Comparison of ENCODE assay signal across 15 cellular contexts in the genomic region with DNA sequence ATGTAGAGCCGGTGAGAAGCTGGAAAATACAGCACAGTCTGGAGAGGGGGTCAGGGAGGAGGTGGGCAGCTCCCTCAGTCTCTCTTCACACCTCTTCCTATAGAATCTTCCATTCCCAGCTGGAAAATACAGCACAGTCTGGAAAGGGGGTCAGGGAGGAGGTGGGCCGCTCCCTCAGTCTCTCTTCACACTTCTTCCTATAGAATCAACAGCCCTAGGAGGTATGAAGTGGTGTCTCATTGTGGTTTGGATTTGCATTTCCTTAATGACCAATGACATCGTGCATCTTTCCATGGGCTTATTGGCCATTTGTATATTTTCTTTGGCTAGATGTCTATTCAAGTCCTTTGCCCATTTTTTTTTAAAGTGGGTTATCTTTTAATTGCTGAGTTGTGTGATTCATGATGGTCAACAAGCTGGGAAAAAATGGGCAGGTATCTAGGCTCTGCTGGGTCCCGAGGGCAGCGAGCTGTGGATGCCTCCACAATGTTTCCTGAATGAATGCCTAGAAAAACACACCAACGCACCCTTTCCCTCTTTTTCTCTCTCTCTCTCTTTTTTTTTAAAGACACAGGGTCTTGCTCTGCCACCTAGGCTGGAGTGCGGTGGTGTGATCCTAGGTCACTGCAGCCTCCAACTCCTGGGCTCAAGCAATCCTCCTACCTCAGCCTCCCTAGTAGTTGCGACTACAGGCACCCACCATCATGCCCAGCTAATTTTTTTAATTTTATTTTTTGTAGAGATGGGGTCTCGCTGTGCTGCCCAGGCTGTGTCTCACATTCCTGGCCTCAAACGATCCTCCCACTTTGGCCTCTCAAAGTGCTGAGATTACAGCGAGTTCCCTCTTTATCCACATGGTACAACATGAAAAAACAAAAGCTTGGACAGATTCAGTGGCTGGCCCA. TPM values are rescaled to one million over a fixed set of nuclear protein-coding genes. Genes with fewer than 3 reads are reported as not detected.
DNase-seq lines count a peak whose midpoint lies in the region; FAIRE-seq and TF ChIP-seq lines count a peak whose summit lies in the region.
"Had no signal": no experiment of that assay in that cellular context is flagged by ENCODE, and none has a peak within 500 bp of the region (broad histone marks: within the 10 kb centered on the region; RNA-seq: fewer than 3 reads in every experiment).

No MANE protein-coding gene starts in this region.

- no peaks in the 10 kb centered on the region for H3K9me3 Mint-ChIP-seq in activated T-helper 2 cell treated with anti-CD3 and anti-CD28 coated beads, Interferon-gamma antibody, Interleukin-2, Interleukin-4, amounts not matched to agents 10 μg/mL and 5 μg/mL and 100 μg/mL, durations not matched to agents 14 hours and 24 hours and 36 hours
- H3K9me3 Mint-ChIP-seq: nephron had no signal

- TF ChIP-seq CTCF in HEK293 (tag by site-specific recombination; IDR thresholded peaks at IDR 0.05) (no peak), ascending aorta (IDR thresholded peaks at IDR 0.05) (no peak), hepatocyte (IDR thresholded peaks at IDR 0.05; ENCODE audit: poor library complexity) (no peak)

- no peaks in the 10 kb centered on the region for H3K4me1 Mint-ChIP-seq in activated T-helper 2 cell treated with anti-CD3 and anti-CD28 coated beads, Interferon-gamma antibody, Interleukin-2, Interleukin-4, amounts not matched to agents 10 μg/mL and 5 μg/mL and 100 μg/mL, durations not matched to agents 14 hours and 24 hours and 36 hours (ENCODE audit: low read depth)

- H3K36me3 Mint-ChIP-seq in activated T-helper 2 cell treated with anti-CD3 and anti-CD28 coated beads, Interferon-gamma antibody, Interleukin-2, Interleukin-4, amounts not matched to agents 10 μg/mL and 5 μg/mL and 100 μg/mL, durations not matched to agents 14 hours and 24 hours and 36 hours (ENCODE audit: low read depth): no peaks in the 10 kb centered on the region
- H3K36me3 Mint-ChIP-seq: activated naive CD8-positive, alpha-beta T cell had no signal

- no peaks in the 10 kb centered on the region for H4K20me1 ChIP-seq in hepatocyte (ENCODE audit: insufficient read depth, poor library complexity, severe bottlenecking)

- H3K4me2 ChIP-seq in hepatocyte: no peak overlapping the region

- CTCF ChIA-PET in HEK293 (lab: Yijun Ruan, JAX): interaction anchor here (0.5 to 4.6 kb wide), 33 partner anchors 8 to 819 kb away, joined by 3 to 65 read pairs (median 5); a partner anchor contains a TSS

- H3K9me2 ChIP-seq in hepatocyte (replicated peaks; ENCODE audit: insufficient read depth): no peaks in the 10 kb centered on the region

- H3K27ac Mint-ChIP-seq in activated T-helper 2 cell treated with anti-CD3 and anti-CD28 coated beads, Interferon-gamma antibody, Interleukin-2, Interleukin-4, amounts not matched to agents 10 μg/mL and 5 μg/mL and 100 μg/mL, durations not matched to agents 14 hours and 24 hours and 36 hours: no peak overlapping the region
- H3K27ac Mint-ChIP-seq: activated naive CD8-positive, alpha-beta T cell; nephron had no signal

- H3K27me3 ChIP-seq in ascending aorta: no peaks in the 10 kb centered on the region
- H3K27me3 ChIP-seq in hepatocyte: no peaks in the 10 kb centered on the region

- H3K4me3 ChIP-seq in HEK293 (ENCODE audit: low read depth, low read length): no peak overlapping the region
- no peak overlapping the region for H3K4me3 ChIP-seq in ascending aorta
- no peak overlapping the region for H3K4me3 ChIP-seq in hepatocyte
- H3K4me3 ChIP-seq: gastroesophageal sphincter, prostate gland had no signal

- FAIRE-seq in GM12891 (lab: Jason Lieb, UNC): no peak
- FAIRE-seq: H54 had no signal

- no peaks in the 10 kb centered on the region for H3K27me3 Mint-ChIP-seq in activated T-helper 2 cell treated with anti-CD3 and anti-CD28 coated beads, Interferon-gamma antibody, Interleukin-2, Interleukin-4, amounts not matched to agents 10 μg/mL and 5 μg/mL and 100 μg/mL, durations not matched to agents 14 hours and 24 hours and 36 hours (ENCODE audit: low read depth)

- no peak overlapping the region for H3K27ac ChIP-seq in HEK293 (ENCODE audit: extremely low read depth, low read depth, low read length)
- peak overlapping the region; percentile 55 to 61 for H3K27ac ChIP-seq in ascending aorta
- H3K27ac ChIP-seq in hepatocyte: peak overlapping the region; percentile 40
- H3K27ac ChIP-seq: epithelial cell of prostate, gastroesophageal sphincter, prostate gland had no signal

- 66% methylated on average over 11 of the region's 11 CpGs for WGBS in hepatocyte (ENCODE audit: low lambda C conversion rate, missing lambda C conversion rate)

- no peak for DNase-seq in ascending aorta (ENCODE audit: low spot score in 2 of 2)
- no peak for DNase-seq in hepatocyte (ENCODE audit: low spot score)
- DNase-seq in stromal cell of bone marrow (ENCODE audit: low read depth): peak; percentile 42
- DNase-seq in activated T-helper 2 cell treated with anti-CD3 and anti-CD28 coated beads, Interferon-gamma antibody, Interleukin-2, Interleukin-4, amounts not matched to agents 10 μg/mL and 5 μg/mL and 100 μg/mL, durations not matched to agents 14 hours and 24 hours and 36 hours (ENCODE audit: low spot score): no peak
- no peak for DNase-seq in stimulated activated CD4-positive, alpha-beta T cell treated with anti-CD3 and anti-CD28 coated beads, Interleukin-4, amount 100 ng/mL, for 1 hour
- no peak for DNase-seq in GM12891 (ENCODE audit: insufficient read length, low spot score)

- POLR2A ChIA-PET in HEK293 (lab: Yijun Ruan, JAX): no interaction called here

- TF ChIP-seq POLR2A in GM12891 (IDR thresholded peaks at IDR 0.05; ENCODE audit: low read depth, low read length): no peak

- intact Hi-C loops in ascending aorta (cut with DNase I): loop anchor here (1.0 to 5.0 kb wide), 8 partner anchors 14 to 734 kb away; a partner anchor contains a TSS
- intact Hi-C loops in activated T-helper 2 cell treated with anti-CD3 and anti-CD28 coated beads, Interferon-gamma antibody, Interleukin-2, Interleukin-4, amounts not matched to agents 10 μg/mL and 5 μg/mL and 100 μg/mL, durations not matched to agents 14 hours and 24 hours and 36 hours (cut with micrococcal nuclease): loop anchor here (2.0 kb wide), 1 partner anchor 408 kb away; no protein-coding TSS in a partner anchor

- no peaks in the 10 kb centered on the region for H3K9me3 ChIP-seq in HEK293 (ENCODE audit: control insufficient read depth, insufficient read depth, low read depth, low read length)
- H3K9me3 ChIP-seq in ascending aorta: no peaks in the 10 kb centered on the region
- no peaks in the 10 kb centered on the region for H3K9me3 ChIP-seq in hepatocyte (ENCODE audit: low read depth)
- H3K9me3 ChIP-seq: gastroesophageal sphincter, prostate gland had no signal

- H3K79me2 ChIP-seq in hepatocyte: no peaks in the 10 kb centered on the region

- H3K36me3 ChIP-seq in HEK293 (ENCODE audit: control insufficient read depth in 2 of 2, insufficient read depth in 1 of 2, low read length in 2 of 2) (no peaks in the 10 kb centered on the region), ascending aorta (no peaks in the 10 kb centered on the region), hepatocyte (replicated peaks; ENCODE audit: insufficient read depth, low read depth) (no peaks in the 10 kb centered on the region)
- H3K36me3 ChIP-seq: gastroesophageal sphincter, prostate gland had no signal

- H3K4me1 ChIP-seq in HEK293 (ENCODE audit: control insufficient read depth, insufficient read depth, low read length): peaks cover 13% of the 10 kb centered on the region; the same call in 1 of the 2 replicates
- H3K4me1 ChIP-seq in ascending aorta: peaks cover 0 to 11% of the 10 kb centered on the region in 2 donors
- no peaks in the 10 kb centered on the region for H3K4me1 ChIP-seq in hepatocyte (ENCODE audit: insufficient read depth)
- H3K4me1 ChIP-seq: prostate gland had no signal

- H2AFZ ChIP-seq in hepatocyte: no peak overlapping the region

- H3K4me3 Mint-ChIP-seq in activated T-helper 2 cell treated with anti-CD3 and anti-CD28 coated beads, Interferon-gamma antibody, Interleukin-2, Interleukin-4, amounts not matched to agents 10 μg/mL and 5 μg/mL and 100 μg/mL, durations not matched to agents 14 hours and 24 hours and 36 hours (ENCODE audit: low read depth): no peak overlapping the region
- H3K4me3 Mint-ChIP-seq: activated naive CD8-positive, alpha-beta T cell; nephron had no signal

TF ChIP-seq in HEK293, 187 proteins besides CTCF, POLR2A, EP300 and RAD21 (continues in another document):
- TF ChIP-seq SCRT2 (tag by site-specific recombination; IDR thresholded peaks at IDR 0.05) (no peak), ZNF366 (tag by site-specific recombination; conservative IDR thresholded peaks at IDR 0.05) (no peak), ZNF843 (tag by site-specific recombination; IDR thresholded peaks at IDR 0.05) (no peak), ZXDB (tag by site-specific recombination; IDR thresholded peaks at IDR 0.05) (0 out of 2 replicates have a peak, but pooled peaks have one; percentile 33), ZFP3 (tag by site-specific recombination; IDR thresholded peaks at IDR 0.05; ENCODE audit: low read depth) (no peak), ZNF133 (tag by site-specific recombination; IDR thresholded peaks at IDR 0.05) (no peak), ZNF600 (tag by site-specific recombination; IDR thresholded peaks at IDR 0.05) (no peak)

TF ChIP-seq in GM12891, 5 proteins besides CTCF, POLR2A, EP300 and RAD21:
- no peak for TF ChIP-seq POU2F2 (IDR thresholded peaks at IDR 0.05; ENCODE audit: low read depth, low read length)
- TF ChIP-seq POLR2AphosphoS5 (IDR thresholded peaks at IDR 0.05; ENCODE audit: low read depth, low read length): no peak
- TF ChIP-seq PAX5 (IDR thresholded peaks at IDR 0.05; ENCODE audit: insufficient read depth, low read length, severe bottlenecking): no peak
- TF ChIP-seq SPI1 (IDR thresholded peaks at IDR 0.05; ENCODE audit: low read depth, low read length): no peak
- no peak for TF ChIP-seq TAF1 (IDR thresholded peaks at IDR 0.05; ENCODE audit: low read depth, low read length)

RNA-seq across cellular contexts. Expression of a gene that starts 29.0 kb away (rescaled TPM):
- 33.6 TPM for total RNA-seq in ascending aorta
- total RNA-seq in hepatocyte: 0.90 and 1.4 TPM in 2 replicates
- 0.33 and 3.3 TPM in 2 replicates for polyA plus RNA-seq in hepatocyte
- total RNA-seq in activated T-helper 2 cell treated with anti-CD3 and anti-CD28 coated beads, Interferon-gamma antibody, Interleukin-2, Interleukin-4, amounts not matched to agents 10 μg/mL and 5 μg/mL and 100 μg/mL, durations not matched to agents 14 hours and 24 hours and 36 hours: 0.30 TPM in 1 of 2 replicates, not detected in the other
- polyA plus RNA-seq in GM12891 (2012; ENCODE audit: low read depth, missing spikeins): not detected
- total RNA-seq: activated CD8-positive, alpha-beta memory T cell treated with anti-CD3 and anti-CD28 coated beads for 36 hours; dermis microvascular lymphatic vessel endothelial cell had no signal

RNA-seq across cellular contexts. Expression of a gene that starts 37.5 kb away (rescaled TPM):
- total RNA-seq in ascending aorta (23.4 TPM), hepatocyte (19.9 and 25.1 TPM in 2 replicates)
- polyA plus RNA-seq in hepatocyte: 6.1 and 6.6 TPM in 2 replicates
- total RNA-seq in activated T-helper 2 cell treated with anti-CD3 and anti-CD28 coated beads, Interferon-gamma antibody, Interleukin-2, Interleukin-4, amounts not matched to agents 10 μg/mL and 5 μg/mL and 100 μg/mL, durations not matched to agents 14 hours and 24 hours and 36 hours: 58.6 and 59.1 TPM in 2 replicates
- polyA plus RNA-seq in GM12891 (2012; ENCODE audit: low read depth, missing spikeins): 11.9 TPM

Comparison
In these comparisons a context has a peak if more than half of its experiments do, and no peak if none do; other contexts are left out.
1. RNA of a gene that starts 29.0 kb away (total RNA-seq): 33.6 TPM in ascending aorta (single experiment); 0.90 to 1.4 TPM in hepatocyte and 0.30 TPM in activated T-helper 2 cell treated with anti-CD3 and anti-CD28 coated beads, Interferon-gamma antibody, Interleukin-2, Interleukin-4, amounts not matched to agents 10 μg/mL and 5 μg/mL and 100 μg/mL, durations not matched to agents 14 hours and 24 hours and 36 hours; every median in the first group is over 10 times any median in the second.